In genomic region chr6:150093397-150093796, GRCh38 we compare ENCODE assay signal across 1 cellular context.
TF ChIP-seq lines count a peak whose summit lies in the region.

No MANE protein-coding gene starts in this region.

TF ChIP-seq in HepG2, 621 proteins besides CTCF, POLR2A, EP300 and RAD21:
- TF ChIP-seq EHMT2 (IDR thresholded peaks at IDR 0.05; ENCODE audit: borderline replicate concordance, low read depth, low read length) (no peak), GLMP (CRISPR knock-in tag; IDR thresholded peaks at IDR 0.05; ENCODE audit: borderline replicate concordance) (no peak), SMARCE1 (IDR thresholded peaks at IDR 0.05; ENCODE audit: borderline replicate concordance) (no peak), ZNF432 (CRISPR knock-in tag; IDR thresholded peaks at IDR 0.05; ENCODE audit: borderline replicate concordance) (no peak), ZNF138 (CRISPR knock-in tag; IDR thresholded peaks at IDR 0.05; ENCODE audit: low read depth) (no peak), BATF2 (CRISPR knock-in tag; IDR thresholded peaks at IDR 0.05) (no peak), ZNF746 (CRISPR knock-in tag; IDR thresholded peaks at IDR 0.05) (no peak), ZNF44 (CRISPR knock-in tag; IDR thresholded peaks at IDR 0.05) (no peak), MYPOP (CRISPR knock-in tag; IDR thresholded peaks at IDR 0.05) (no peak)
